In the genomic region with DNA sequence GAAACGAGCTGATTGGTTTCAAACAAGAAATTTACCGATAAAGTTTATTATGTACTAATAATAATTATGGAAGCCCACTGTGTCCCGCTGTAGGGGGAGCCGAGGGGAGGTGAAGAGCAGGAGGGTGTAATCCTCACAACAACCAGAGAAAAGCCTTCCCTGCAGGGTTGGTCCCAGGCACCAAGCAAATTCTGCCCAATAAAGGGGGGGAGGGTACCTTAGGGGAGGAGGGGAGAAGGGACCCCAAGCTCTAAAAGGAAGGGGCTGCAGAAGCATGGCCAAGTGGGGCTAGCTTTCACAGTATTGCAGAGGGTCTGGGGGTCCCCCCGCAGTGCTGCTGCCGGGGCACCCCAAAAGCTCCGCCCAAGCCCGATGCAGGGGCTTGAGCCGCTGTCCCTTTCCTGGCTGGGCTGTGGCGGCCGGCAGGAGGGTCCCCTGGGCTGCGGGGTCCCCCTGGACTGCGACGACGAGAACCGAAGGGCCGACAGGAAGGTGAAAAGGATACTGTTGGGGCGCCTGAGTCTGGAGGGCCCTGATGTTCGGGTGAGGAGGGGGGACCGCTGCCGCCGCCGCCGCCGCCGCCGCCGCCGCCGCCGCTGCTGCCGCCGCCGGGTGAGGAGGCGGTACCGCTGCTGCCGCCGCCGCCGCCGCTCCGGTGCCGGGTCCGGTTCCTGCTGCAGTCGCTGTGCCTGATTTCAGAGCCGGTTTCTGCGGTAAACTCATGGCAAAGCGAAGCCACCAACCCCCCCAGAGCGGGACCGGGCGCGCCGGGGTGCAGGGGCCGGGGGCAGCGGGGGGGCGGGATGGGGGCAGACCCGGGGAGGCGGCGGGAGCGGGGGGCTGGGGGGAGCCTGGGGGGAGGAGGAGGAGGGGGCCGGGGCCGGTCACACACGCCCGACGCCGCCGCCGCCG, we compare ENCODE assay signal across 8 cellular contexts. TPM values are rescaled to one million over a fixed set of nuclear protein-coding genes. Genes with fewer than 3 reads are reported as not detected.
DNase-seq lines count a peak whose midpoint lies in the region; TF ChIP-seq lines count a peak whose summit lies in the region.

No MANE protein-coding gene starts in this region.

- H3K27ac ChIP-seq in BLaER1 treated with 17β-estradiol and CSF1 and Interleukin-3, amounts not matched to agents 10 nM and 100 nM: peak overlapping the region; percentile 79 to 96 (median 95)
- H3K27ac ChIP-seq in KOPT-K1 (ENCODE audit: low read depth, low read length, poor library complexity, severe bottlenecking): peak overlapping the region; percentile 27
- peak overlapping the region; percentile 92 for H3K27ac ChIP-seq in colonic mucosa

- H3K4me2 ChIP-seq in BLaER1 treated with 17β-estradiol and CSF1 and Interleukin-3, amounts not matched to agents 10 nM and 100 nM: peak overlapping the region; percentile 82 to 98 (median 96)

- peaks cover 43 to 52% (median 49%) of the 10 kb centered on the region in 11 experiments for H4K20me1 ChIP-seq in BLaER1 treated with 17β-estradiol and CSF1 and Interleukin-3, amounts not matched to agents 10 nM and 100 nM

- peak; percentile 65 for DNase-seq in GM20000 (ENCODE audit: low spot score)
- DNase-seq in activated CD4-positive, alpha-beta T cell treated with anti-CD3 and anti-CD28 coated beads for 1 hour: peak; percentile 27
- peak; percentile 50 for DNase-seq in colonic mucosa
- DNase-seq in lung microvascular endothelial cell (ENCODE audit: low read depth in 2 of 2): peak; percentile 41 to 54
- peak; percentile 15 for DNase-seq in stimulated activated CD8-positive, alpha-beta memory T cell treated with anti-CD3 and anti-CD28 coated beads, Interleukin-4, amount 100 ng/mL, for 24 hours (ENCODE audit: low read depth)
- no peak for DNase-seq in NCI-H2196 (lab: John Stamatoyannopoulos, UW; ENCODE audit: unreplicated experiment)

- no peaks in the 10 kb centered on the region for H3K27me3 ChIP-seq in BLaER1 treated with 17β-estradiol and CSF1 and Interleukin-3, amounts not matched to agents 10 nM and 100 nM
- H3K27me3 ChIP-seq in colonic mucosa: no peaks in the 10 kb centered on the region

- no peaks in the 10 kb centered on the region for H3K9me3 ChIP-seq in BLaER1 treated with 17β-estradiol and CSF1 and Interleukin-3, amounts not matched to agents 10 nM and 100 nM (replicated peaks in 1 of 11)
- H3K9me3 ChIP-seq in KOPT-K1 (ENCODE audit: insufficient read depth, low read length, poor library complexity, severe bottlenecking): no peaks in the 10 kb centered on the region
- no peaks in the 10 kb centered on the region for H3K9me3 ChIP-seq in colonic mucosa

- intact Hi-C loops in colonic mucosa (cut with DNase I): no loop called here

- H3K4me1 ChIP-seq in BLaER1 treated with 17β-estradiol and CSF1 and Interleukin-3, amounts not matched to agents 10 nM and 100 nM: peaks cover 25 to 44% (median 36%) of the 10 kb centered on the region in 10 experiments
- H3K4me1 ChIP-seq in colonic mucosa: no peaks in the 10 kb centered on the region

- H3K9ac ChIP-seq in BLaER1 treated with 17β-estradiol and CSF1 and Interleukin-3, amounts not matched to agents 10 nM and 100 nM: peak overlapping the region; percentile 89 to 96 (median 95)
- H3K9ac ChIP-seq in colonic mucosa (ENCODE audit: low read depth in 2 of 2, low read length in 2 of 2): peak overlapping the region; percentile 84 to 99

- H3K36me3 ChIP-seq in BLaER1 treated with 17β-estradiol and CSF1 and Interleukin-3, amounts not matched to agents 10 nM and 100 nM: peaks cover 7 to 37% (median 19%) of the 10 kb centered on the region in 11 experiments; a peak in 19 of 22 replicates
- H3K36me3 ChIP-seq in KOPT-K1 (ENCODE audit: insufficient read depth, low read length) (0 out of 2 replicates have a peak, but pooled peaks cover 4% of the 10 kb centered on the region), colonic mucosa (no peaks in the 10 kb centered on the region)

- peak overlapping the region; percentile 76 to 99 (median 96) for H3K4me3 ChIP-seq in BLaER1 treated with 17β-estradiol and CSF1 and Interleukin-3, amounts not matched to agents 10 nM and 100 nM
- H3K4me3 ChIP-seq in colonic mucosa: peak overlapping the region; percentile 72

- TF ChIP-seq CTCF in GM20000 (IDR thresholded peaks at IDR 0.05; ENCODE audit: extremely low read depth, missing control alignments) (no peak), colonic mucosa (IDR thresholded peaks at IDR 0.05) (no peak)

RNA-seq across cellular contexts. Expression of gene EIF4G3, which starts 0.8 kb away (rescaled TPM):
- total RNA-seq in colonic mucosa (10 to 100 TPM; 70.3 to 70.5 TPM), lung microvascular endothelial cell (23.3 and 30.2 TPM in 2 replicates)

Comparison
In these comparisons a context has a peak if more than half of its experiments do, and no peak if none do; other contexts are left out.
1. H3K27ac ChIP-seq: peak in every context shown above with its lines; median percentile 95 in BLaER1 treated with 17β-estradiol and CSF1 and Interleukin-3, amounts not matched to agents 10 nM and 100 nM; 92 in colonic mucosa; 27 in KOPT-K1.